10 cellular contexts compared by ENCODE assay signal in genomic region chr22:28548411-28548810, GRCh38.
"Had no signal": no experiment of that assay in that cellular context is flagged by ENCODE, and none has a peak within 500 bp of the region (broad histone marks: within the 10 kb centered on the region; RNA-seq: fewer than 3 reads in every experiment).

No MANE protein-coding gene starts in this region.

- H3K4me3 ChIP-seq: gastroesophageal sphincter, pancreas, tibial artery had no signal

- H3K9me3 ChIP-seq: gastroesophageal sphincter, pancreas, tibial artery had no signal

- H3K4me1 ChIP-seq: gastroesophageal sphincter, pancreas had no signal

- H3K36me3 ChIP-seq: gastroesophageal sphincter, pancreas, tibial artery had no signal

- H3K27ac ChIP-seq: gastroesophageal sphincter, pancreas, tibial artery had no signal

- FAIRE-seq: pancreas had no signal

- H3K27me3 ChIP-seq: gastroesophageal sphincter, pancreas, tibial artery had no signal

- ATAC-seq: activated CD4-positive, CD25-positive, alpha-beta regulatory T cell treated with anti-CD3 and anti-CD28 coated beads, Interleukin-2, amount 50 U/mL, for 24 hours; gastroesophageal sphincter; left ventricle myocardium superior had no signal

- DNase-seq: activated T-cell treated with anti-CD3 and anti-CD28 coated beads, Interleukin-2, amount 50 U/mL, for 1 hour; dermis blood vessel endothelial cell; hippocampal formation; left ventricle myocardium superior; mesenchymal stem cell; pancreas; stimulated activated CD4-positive, alpha-beta T cell treated with anti-CD3 and anti-CD28 coated beads, Interleukin-15, amount 100 ng/mL, for 24 hours; tibial artery had no signal
